Comparison of ENCODE assay signal across 27 cellular contexts in the genomic region with DNA sequence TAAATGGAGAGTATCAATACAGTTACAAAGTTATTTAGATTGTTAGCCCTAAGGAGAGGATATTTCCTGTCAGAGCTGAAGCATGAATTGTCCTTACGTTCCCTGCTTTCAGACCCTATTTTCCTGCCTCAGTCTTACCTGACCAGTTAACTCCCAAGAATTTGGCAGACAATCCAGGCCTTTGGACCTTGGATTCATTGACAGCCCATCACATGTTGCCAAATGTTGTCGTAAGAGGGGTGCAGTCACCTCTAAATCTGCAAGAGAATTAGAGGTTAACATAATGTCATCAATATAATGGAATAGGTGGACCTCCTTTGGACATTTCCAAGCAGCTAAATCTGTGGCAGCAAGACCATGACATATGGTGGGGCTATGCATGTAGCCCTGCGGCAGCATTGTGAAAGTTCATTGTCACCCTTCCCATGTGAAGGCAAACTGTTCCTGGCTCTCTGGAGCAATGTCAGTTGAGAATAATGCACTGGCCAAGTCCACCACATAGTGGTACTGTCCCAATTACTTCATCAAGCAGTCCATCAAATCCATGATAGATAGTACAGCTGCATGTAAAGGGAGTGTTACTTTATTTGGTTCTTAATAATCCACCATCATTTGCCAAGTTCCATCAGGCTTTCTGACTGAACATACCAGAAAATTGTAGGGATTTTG.
"Had no signal": no experiment of that assay in that cellular context is flagged by ENCODE, and none has a peak within 500 bp of the region (broad histone marks: within the 10 kb centered on the region; RNA-seq: fewer than 3 reads in every experiment).

No MANE protein-coding gene starts in this region.

- DNase-seq: colonic mucosa; cortex of kidney; dermis blood vessel endothelial cell; dorsolateral prefrontal cortex; effector CD4-positive, alpha-beta T cell; effector CD8-positive, alpha-beta T cell; effector memory CD4-positive, alpha-beta T cell; effector memory CD8-positive, alpha-beta T cell; endodermal cell; erythroblast; esophagus squamous epithelium; foreskin fibroblast; foreskin keratinocyte; foreskin melanocyte; gastrocnemius medialis; glutamatergic neuron; head of caudate nucleus; heart left ventricle had no signal

- H3K27ac ChIP-seq: colonic mucosa, coronary artery, dorsolateral prefrontal cortex, epithelial cell of prostate, esophagus muscularis mucosa, esophagus squamous epithelium, foreskin keratinocyte, gastrocnemius medialis, gastroesophageal sphincter, heart left ventricle had no signal

- H3K36me3 ChIP-seq: colonic mucosa, esophagus muscularis mucosa, esophagus squamous epithelium, gastrocnemius medialis, gastroesophageal sphincter, heart left ventricle had no signal

- ATAC-seq: effector memory CD8-positive, alpha-beta T cell; esophagus mucosa; foreskin keratinocyte; gastrocnemius medialis; gastroesophageal sphincter; heart left ventricle had no signal

- H3K9me3 ChIP-seq: colonic mucosa, esophagus muscularis mucosa, esophagus squamous epithelium, gastrocnemius medialis, gastroesophageal sphincter, heart left ventricle had no signal

- H3K4me1 ChIP-seq: colonic mucosa, esophagus squamous epithelium, foreskin keratinocyte, gastrocnemius medialis, gastroesophageal sphincter, heart left ventricle had no signal

- FAIRE-seq: colon, endometrium, endothelial cell of umbilical vein, frontal cortex had no signal

- H3K27me3 ChIP-seq: colonic mucosa, esophagus muscularis mucosa, esophagus squamous epithelium, foreskin keratinocyte, gastrocnemius medialis, gastroesophageal sphincter, heart left ventricle had no signal

- H3K4me3 ChIP-seq: colonic mucosa, coronary artery, dorsolateral prefrontal cortex, esophagus muscularis mucosa, esophagus squamous epithelium, gastrocnemius medialis, gastroesophageal sphincter, heart left ventricle had no signal
